19 cellular contexts compared by ENCODE assay signal in the genomic region with DNA sequence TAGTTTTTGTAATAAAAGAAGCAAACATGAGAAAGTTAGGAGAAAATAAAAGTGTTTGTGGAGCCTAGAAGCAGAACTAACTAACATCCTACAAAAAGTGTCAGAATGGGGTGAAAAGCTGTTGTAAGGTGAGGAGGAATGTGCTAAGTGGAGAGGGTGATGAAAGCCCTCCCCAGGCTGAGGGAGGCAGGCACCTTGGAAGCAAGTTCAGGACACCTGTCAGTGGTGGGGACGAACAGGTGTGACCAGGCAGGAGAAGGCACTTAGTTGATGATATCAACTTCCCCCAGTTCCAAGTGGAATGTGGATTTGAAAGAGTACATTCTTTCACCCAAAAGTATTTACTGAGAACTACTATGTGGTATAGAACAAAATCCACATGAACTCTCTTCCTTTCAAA.
"Had no signal": no experiment of that assay in that cellular context is flagged by ENCODE, and none has a peak within 500 bp of the region (broad histone marks: within the 10 kb centered on the region; RNA-seq: fewer than 3 reads in every experiment).

No MANE protein-coding gene starts in this region.

- ATAC-seq: left lobe of liver; right cardiac atrium; stimulated activated effector memory CD8-positive, alpha-beta T cell treated with anti-CD3 and anti-CD28 coated beads, Interleukin-12 subunit alpha, Interleukin-12 subunit beta, amount 100 ng/mL, for 72 hours had no signal

- H3K36me3 ChIP-seq: adrenal gland, tibial artery, vagina had no signal

- H3K27ac ChIP-seq: adrenal gland, tibial artery, vagina had no signal

- H3K9me3 Mint-ChIP-seq: activated CD4-positive, alpha-beta memory T cell treated with anti-CD3 and anti-CD28 coated beads, Interleukin-2, amount 10 ng/mL, durations not matched to agents 7 days and 5 days; activated T-helper 2 cell treated with anti-CD3 and anti-CD28 coated beads, Interferon-gamma antibody, Interleukin-2, Interleukin-4, amounts not matched to agents 10 μg/mL and 5 μg/mL and 100 μg/mL, durations not matched to agents 14 hours and 24 hours and 36 hours; central memory CD8-positive, alpha-beta T cell; memory B cell; nephron; stimulated activated effector memory CD8-positive, alpha-beta T cell treated with anti-CD3 and anti-CD28 coated beads, Interleukin-12 subunit alpha, Interleukin-12 subunit beta, amount 100 ng/mL, for 72 hours; T-helper 2 cell treated with Interferon-gamma antibody and Interleukin-4, amounts not matched to agents 5 μg/mL and 100 μg/mL, for 36 hours had no signal

- H3K27me3 Mint-ChIP-seq: central memory CD8-positive, alpha-beta T cell had no signal

- DNase-seq: activated CD4-positive, alpha-beta memory T cell treated with anti-CD3 and anti-CD28 coated beads, Interleukin-2, amount 10 ng/mL, durations not matched to agents 7 days and 5 days; activated CD4-positive, CD25-positive, alpha-beta regulatory T cell treated with anti-CD3 and anti-CD28 coated beads, Interleukin-2, amount 50 U/mL, for 72 hours; activated CD8-positive, alpha-beta memory T cell treated with anti-CD3 and anti-CD28 coated beads, Interleukin-2, amount 50 U/mL, for 48 hours; activated naive CD4-positive, alpha-beta T cell treated with anti-CD3 and anti-CD28 coated beads, Interleukin-2, amount 50 U/mL, for 16 hours; adrenal gland; cortex of kidney; effector memory CD4-positive, alpha-beta T cell; occipital lobe; right cardiac atrium; tibial artery had no signal

- H3K27me3 ChIP-seq: adrenal gland, tibial artery, vagina had no signal

- H3K4me3 Mint-ChIP-seq: activated CD4-positive, alpha-beta memory T cell treated with anti-CD3 and anti-CD28 coated beads, Interleukin-2, amount 10 ng/mL, durations not matched to agents 7 days and 5 days; central memory CD8-positive, alpha-beta T cell; memory B cell; nephron; stimulated activated effector memory CD8-positive, alpha-beta T cell treated with anti-CD3 and anti-CD28 coated beads, Interleukin-12 subunit alpha, Interleukin-12 subunit beta, amount 100 ng/mL, for 72 hours had no signal

- H3K4me3 ChIP-seq: adrenal gland, tibial artery, vagina had no signal

- H3K9me3 ChIP-seq: adrenal gland, tibial artery, vagina had no signal

- H3K36me3 Mint-ChIP-seq: memory B cell; stimulated activated effector memory CD8-positive, alpha-beta T cell treated with anti-CD3 and anti-CD28 coated beads, Interleukin-12 subunit alpha, Interleukin-12 subunit beta, amount 100 ng/mL, for 72 hours had no signal

- H3K27ac Mint-ChIP-seq: activated CD4-positive, alpha-beta memory T cell treated with anti-CD3 and anti-CD28 coated beads, Interleukin-2, amount 10 ng/mL, durations not matched to agents 7 days and 5 days; activated T-helper 2 cell treated with anti-CD3 and anti-CD28 coated beads, Interferon-gamma antibody, Interleukin-2, Interleukin-4, amounts not matched to agents 10 μg/mL and 5 μg/mL and 100 μg/mL, durations not matched to agents 14 hours and 24 hours and 36 hours; memory B cell; nephron; progenitor cell of endocrine pancreas; stimulated activated effector memory CD8-positive, alpha-beta T cell treated with anti-CD3 and anti-CD28 coated beads, Interleukin-12 subunit alpha, Interleukin-12 subunit beta, amount 100 ng/mL, for 72 hours had no signal
